2 cellular contexts compared by ENCODE assay signal in genomic region chr11:46721286-46721685, GRCh38.
A peak's percentile ranks its signal among the peaks of the same experiment; 100 is the strongest.
TF ChIP-seq lines count a peak whose summit lies in the region.

No MANE protein-coding gene starts in this region.

TF ChIP-seq in GM23338, 12 proteins besides CTCF, POLR2A, EP300 and RAD21:
- TF ChIP-seq POLR2AphosphoS5 (IDR thresholded peaks at IDR 0.05; ENCODE audit: low read depth) = no peak
- TF ChIP-seq JUNB (IDR thresholded peaks at IDR 0.05; ENCODE audit: unreplicated experiment) = no peak
- no peak for TF ChIP-seq CREB1 (CRISPR knock-in tag; IDR thresholded peaks at IDR 0.05; ENCODE audit: low read depth)
- no peak for TF ChIP-seq ETS1 (IDR thresholded peaks at IDR 0.05)
- TF ChIP-seq, protein P1, sequence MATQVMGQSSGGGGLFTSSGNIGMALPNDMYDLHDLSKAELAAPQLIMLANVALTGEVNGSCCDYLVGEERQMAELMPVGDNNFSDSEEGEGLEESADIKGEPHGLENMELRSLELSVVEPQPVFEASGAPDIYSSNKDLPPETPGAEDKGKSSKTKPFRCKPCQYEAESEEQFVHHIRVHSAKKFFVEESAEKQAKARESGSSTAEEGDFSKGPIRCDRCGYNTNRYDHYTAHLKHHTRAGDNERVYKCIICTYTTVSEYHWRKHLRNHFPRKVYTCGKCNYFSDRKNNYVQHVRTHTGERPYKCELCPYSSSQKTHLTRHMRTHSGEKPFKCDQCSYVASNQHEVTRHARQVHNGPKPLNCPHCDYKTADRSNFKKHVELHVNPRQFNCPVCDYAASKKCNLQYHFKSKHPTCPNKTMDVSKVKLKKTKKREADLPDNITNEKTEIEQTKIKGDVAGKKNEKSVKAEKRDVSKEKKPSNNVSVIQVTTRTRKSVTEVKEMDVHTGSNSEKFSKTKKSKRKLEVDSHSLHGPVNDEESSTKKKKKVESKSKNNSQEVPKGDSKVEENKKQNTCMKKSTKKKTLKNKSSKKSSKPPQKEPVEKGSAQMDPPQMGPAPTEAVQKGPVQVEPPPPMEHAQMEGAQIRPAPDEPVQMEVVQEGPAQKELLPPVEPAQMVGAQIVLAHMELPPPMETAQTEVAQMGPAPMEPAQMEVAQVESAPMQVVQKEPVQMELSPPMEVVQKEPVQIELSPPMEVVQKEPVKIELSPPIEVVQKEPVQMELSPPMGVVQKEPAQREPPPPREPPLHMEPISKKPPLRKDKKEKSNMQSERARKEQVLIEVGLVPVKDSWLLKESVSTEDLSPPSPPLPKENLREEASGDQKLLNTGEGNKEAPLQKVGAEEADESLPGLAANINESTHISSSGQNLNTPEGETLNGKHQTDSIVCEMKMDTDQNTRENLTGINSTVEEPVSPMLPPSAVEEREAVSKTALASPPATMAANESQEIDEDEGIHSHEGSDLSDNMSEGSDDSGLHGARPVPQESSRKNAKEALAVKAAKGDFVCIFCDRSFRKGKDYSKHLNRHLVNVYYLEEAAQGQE (IDR thresholded peaks at IDR 0.05; ENCODE audit: unreplicated experiment) = no peak
- no peak for TF ChIP-seq ZNF114 (CRISPR knock-in tag; IDR thresholded peaks at IDR 0.05)
- TF ChIP-seq ZNF462 (CRISPR knock-in tag; IDR thresholded peaks at IDR 0.05) = no peak
- TF ChIP-seq EZH2 (IDR thresholded peaks at IDR 0.05; ENCODE audit: low read depth, unreplicated experiment) = no peak
TF ChIP-seq in GM23338: peak in this region for 0.

TF ChIP-seq in K562, 482 proteins besides CTCF, POLR2A, EP300 and RAD21:
- peak; percentile 25; the same call in 1 of the 2 replicates for TF ChIP-seq ATF3 (IDR thresholded peaks at IDR 0.05)
- no peak for TF ChIP-seq ATF3 (CRISPR knock-in tag; conservative IDR thresholded peaks at IDR 0.05)
- no peak for TF ChIP-seq SOX6 (IDR thresholded peaks at IDR 0.05)
- TF ChIP-seq, protein P2, sequence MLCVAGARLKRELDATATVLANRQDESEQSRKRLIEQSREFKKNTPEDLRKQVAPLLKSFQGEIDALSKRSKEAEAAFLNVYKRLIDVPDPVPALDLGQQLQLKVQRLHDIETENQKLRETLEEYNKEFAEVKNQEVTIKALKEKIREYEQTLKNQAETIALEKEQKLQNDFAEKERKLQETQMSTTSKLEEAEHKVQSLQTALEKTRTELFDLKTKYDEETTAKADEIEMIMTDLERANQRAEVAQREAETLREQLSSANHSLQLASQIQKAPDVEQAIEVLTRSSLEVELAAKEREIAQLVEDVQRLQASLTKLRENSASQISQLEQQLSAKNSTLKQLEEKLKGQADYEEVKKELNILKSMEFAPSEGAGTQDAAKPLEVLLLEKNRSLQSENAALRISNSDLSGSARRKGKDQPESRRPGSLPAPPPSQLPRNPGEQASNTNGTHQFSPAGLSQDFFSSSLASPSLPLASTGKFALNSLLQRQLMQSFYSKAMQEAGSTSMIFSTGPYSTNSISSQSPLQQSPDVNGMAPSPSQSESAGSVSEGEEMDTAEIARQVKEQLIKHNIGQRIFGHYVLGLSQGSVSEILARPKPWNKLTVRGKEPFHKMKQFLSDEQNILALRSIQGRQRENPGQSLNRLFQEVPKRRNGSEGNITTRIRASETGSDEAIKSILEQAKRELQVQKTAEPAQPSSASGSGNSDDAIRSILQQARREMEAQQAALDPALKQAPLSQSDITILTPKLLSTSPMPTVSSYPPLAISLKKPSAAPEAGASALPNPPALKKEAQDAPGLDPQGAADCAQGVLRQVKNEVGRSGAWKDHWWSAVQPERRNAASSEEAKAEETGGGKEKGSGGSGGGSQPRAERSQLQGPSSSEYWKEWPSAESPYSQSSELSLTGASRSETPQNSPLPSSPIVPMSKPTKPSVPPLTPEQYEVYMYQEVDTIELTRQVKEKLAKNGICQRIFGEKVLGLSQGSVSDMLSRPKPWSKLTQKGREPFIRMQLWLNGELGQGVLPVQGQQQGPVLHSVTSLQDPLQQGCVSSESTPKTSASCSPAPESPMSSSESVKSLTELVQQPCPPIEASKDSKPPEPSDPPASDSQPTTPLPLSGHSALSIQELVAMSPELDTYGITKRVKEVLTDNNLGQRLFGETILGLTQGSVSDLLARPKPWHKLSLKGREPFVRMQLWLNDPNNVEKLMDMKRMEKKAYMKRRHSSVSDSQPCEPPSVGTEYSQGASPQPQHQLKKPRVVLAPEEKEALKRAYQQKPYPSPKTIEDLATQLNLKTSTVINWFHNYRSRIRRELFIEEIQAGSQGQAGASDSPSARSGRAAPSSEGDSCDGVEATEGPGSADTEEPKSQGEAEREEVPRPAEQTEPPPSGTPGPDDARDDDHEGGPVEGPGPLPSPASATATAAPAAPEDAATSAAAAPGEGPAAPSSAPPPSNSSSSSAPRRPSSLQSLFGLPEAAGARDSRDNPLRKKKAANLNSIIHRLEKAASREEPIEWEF (CRISPR knock-in tag; IDR thresholded peaks at IDR 0.05) = no peak
- no peak for TF ChIP-seq SMAD2 (IDR thresholded peaks at IDR 0.05; ENCODE audit: low read depth, low read length)
- no peak for TF ChIP-seq ERF (CRISPR knock-in tag; IDR thresholded peaks at IDR 0.05)
- peak; percentile 76; the same call in 1 of the 2 replicates for TF ChIP-seq MEF2A (IDR thresholded peaks at IDR 0.05; ENCODE audit: control insufficient read depth, low read depth, low read length)
- TF ChIP-seq, protein P3, sequence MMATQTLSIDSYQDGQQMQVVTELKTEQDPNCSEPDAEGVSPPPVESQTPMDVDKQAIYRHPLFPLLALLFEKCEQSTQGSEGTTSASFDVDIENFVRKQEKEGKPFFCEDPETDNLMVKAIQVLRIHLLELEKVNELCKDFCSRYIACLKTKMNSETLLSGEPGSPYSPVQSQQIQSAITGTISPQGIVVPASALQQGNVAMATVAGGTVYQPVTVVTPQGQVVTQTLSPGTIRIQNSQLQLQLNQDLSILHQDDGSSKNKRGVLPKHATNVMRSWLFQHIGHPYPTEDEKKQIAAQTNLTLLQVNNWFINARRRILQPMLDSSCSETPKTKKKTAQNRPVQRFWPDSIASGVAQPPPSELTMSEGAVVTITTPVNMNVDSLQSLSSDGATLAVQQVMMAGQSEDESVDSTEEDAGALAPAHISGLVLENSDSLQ (IDR thresholded peaks at IDR 0.05) = no peak
- no peak for TF ChIP-seq KDM2B (CRISPR knock-in tag; IDR thresholded peaks at IDR 0.05)
- no peak for TF ChIP-seq SRF (CRISPR knock-in tag; IDR thresholded peaks at IDR 0.05)
- TF ChIP-seq SIN3A (IDR thresholded peaks at IDR 0.05; ENCODE audit: borderline replicate concordance in 2 of 2, control insufficient read depth in 1 of 2, low read depth in 2 of 2, low read length in 2 of 2) = no peak
- TF ChIP-seq SMARCE1 (IDR thresholded peaks at IDR 0.05) = no peak
- no peak for TF ChIP-seq ZBTB2 (IDR thresholded peaks at IDR 0.05)
- TF ChIP-seq ZNF121 (CRISPR knock-in tag; conservative IDR thresholded peaks at IDR 0.05) = no peak
- TF ChIP-seq RBBP5 (IDR thresholded peaks at IDR 0.05; ENCODE audit: borderline replicate concordance, insufficient read depth, low read length, poor library complexity, severe bottlenecking) = no peak
- TF ChIP-seq POLR2H (tag; IDR thresholded peaks at IDR 0.05; ENCODE audit: low read depth) = no peak
